In the genomic region with DNA sequence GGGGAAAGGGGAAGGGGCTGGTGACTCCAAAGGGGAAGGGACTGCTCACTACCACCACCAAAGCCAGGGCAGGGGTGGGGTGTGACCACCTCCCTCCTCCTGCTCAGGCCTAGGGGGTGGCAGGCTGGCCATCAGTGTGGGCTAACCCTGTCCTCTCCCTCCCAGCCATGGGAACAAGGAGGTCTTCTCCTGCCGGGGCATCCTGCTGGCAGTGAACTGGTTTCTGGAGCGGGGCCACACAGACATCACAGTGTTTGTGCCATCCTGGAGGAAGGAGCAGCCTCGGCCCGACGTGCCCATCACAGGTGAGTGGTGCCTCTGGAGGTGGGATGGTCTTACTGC, we compare ENCODE assay signal across 8 cellular contexts. TPM values are rescaled to one million over a fixed set of nuclear protein-coding genes. Genes with fewer than 3 reads are reported as not detected.
A peak's percentile ranks its signal among the peaks of the same experiment; 100 is the strongest.
DNase-seq lines count a peak whose midpoint lies in the region; ATAC-seq and TF ChIP-seq lines count a peak whose summit lies in the region.

No MANE protein-coding gene starts in this region.

- H3K9me2 ChIP-seq in PC-9 (ENCODE audit: insufficient read depth) = no peaks in the 10 kb centered on the region

- TF ChIP-seq CTCF in CD8-positive, alpha-beta T cell (IDR thresholded peaks at IDR 0.05) = no peak
- TF ChIP-seq CTCF in PC-9 (conservative IDR thresholded peaks at IDR 0.05) = no peak

- H3K4me1 Mint-ChIP-seq in CD8-positive, alpha-beta T cell (ENCODE audit: low read depth) = peaks cover 42% of the 10 kb centered on the region

- peaks cover 77% of the 10 kb centered on the region for H3F3A ChIP-seq in PC-9 (ENCODE audit: insufficient read depth, low read depth)

- H3K27me3 ChIP-seq in CD8-positive, alpha-beta T cell (ENCODE audit: insufficient read depth, low read length) = no peaks in the 10 kb centered on the region
- no peaks in the 10 kb centered on the region for H3K27me3 ChIP-seq in PC-9 (ENCODE audit: insufficient read depth, low read depth)
- no peaks in the 10 kb centered on the region for H3K27me3 ChIP-seq in rectal smooth muscle tissue (ENCODE audit: control insufficient read depth, insufficient read depth, low read length)

- H2AFZ ChIP-seq in PC-9 = no peak overlapping the region

- CTCF ChIA-PET in CD8-positive, alpha-beta T cell (lab: Charles Lee) = interaction anchor here (1.3 to 10.9 kb wide), 4 partner anchors 8 to 202 kb away, joined by 3 to 187 read pairs (median 8); no protein-coding TSS in a partner anchor
- CTCF ChIA-PET in PC-9 (lab: Charles Lee) = interaction anchor here (0.6 kb wide), 1 partner anchor 36 kb away, joined by 11 read pairs; no protein-coding TSS in a partner anchor

- peaks cover 86% of the 10 kb centered on the region for H3K36me3 Mint-ChIP-seq in CD8-positive, alpha-beta T cell

- peak overlapping the region; percentile 99 for H3K27ac Mint-ChIP-seq in CD8-positive, alpha-beta T cell

- ATAC-seq in CD8-positive, alpha-beta T cell = no peak
- ATAC-seq in HG02970 (IDR thresholded peaks at IDR 0.05; ENCODE audit: low FRiP score, unreplicated experiment) (no peak), HG02973 (IDR thresholded peaks at IDR 0.05; ENCODE audit: unreplicated experiment) (no peak)

- peaks cover 35% of the 10 kb centered on the region for H3K36me3 ChIP-seq in CD8-positive, alpha-beta T cell (ENCODE audit: insufficient read depth, low read length)
- H3K36me3 ChIP-seq in PC-9 (ENCODE audit: low read depth) (peaks cover 46% of the 10 kb centered on the region), rectal smooth muscle tissue (ENCODE audit: control insufficient read depth, insufficient read depth, low read length) (peaks cover 43% of the 10 kb centered on the region)

- peak overlapping the region; percentile 95 for H3K27ac ChIP-seq in CD8-positive, alpha-beta T cell (ENCODE audit: low read depth, low read length)
- peak overlapping the region; percentile 67 for H3K27ac ChIP-seq in PC-9
- peak overlapping the region; percentile 99 for H3K27ac ChIP-seq in epithelial cell of prostate
- peak overlapping the region; percentile 86 for H3K27ac ChIP-seq in rectal smooth muscle tissue (ENCODE audit: low read depth, low read length)

- H4K20me1 ChIP-seq in PC-9 (ENCODE audit: insufficient read depth) = no peaks in the 10 kb centered on the region; the same call in 1 of the 2 replicates

- H3K4me2 ChIP-seq in PC-9 = peak overlapping the region; percentile 95

- H3K79me2 ChIP-seq in PC-9 (ENCODE audit: low read depth) = peaks cover 66% of the 10 kb centered on the region

- BruUV-seq in PC-9 (replicated peaks; lab: Mats Ljungman, UMichigan) = no TSS peak

- intact Hi-C loops in CD8-positive, alpha-beta T cell (cut with DNase I, micrococcal nuclease) = no loop called here
- intact Hi-C loops in PC-9 (cut with micrococcal nuclease; ENCODE audit: unreplicated experiment) = no loop called here

- H3K9me3 ChIP-seq in CD8-positive, alpha-beta T cell (ENCODE audit: low read length) = no peaks in the 10 kb centered on the region
- H3K9me3 ChIP-seq in PC-9 (ENCODE audit: insufficient read depth, low read depth) = no peaks in the 10 kb centered on the region

- DNase-seq in CD8-positive, alpha-beta T cell = no peak
- DNase-seq in PC-9 (no peak), epithelial cell of prostate (ENCODE audit: low read depth, low spot score) (no peak), SHP77 treated with DMSO at 0.1 percent for 48 hours (lab: John Stamatoyannopoulos, UW) (no peak), GM19238 (ENCODE audit: insufficient read length, low spot score) (no peak)

- H3K4me3 ChIP-seq in CD8-positive, alpha-beta T cell (ENCODE audit: low read depth, low read length) = peak overlapping the region; percentile 95
- H3K4me3 ChIP-seq in PC-9 (peak overlapping the region; percentile 46), rectal smooth muscle tissue (ENCODE audit: low read length) (peak overlapping the region; percentile 92)

- H3K4me1 ChIP-seq in CD8-positive, alpha-beta T cell (ENCODE audit: insufficient read depth, low read length) = peaks cover 39% of the 10 kb centered on the region
- H3K4me1 ChIP-seq in PC-9 (replicated peaks; ENCODE audit: insufficient read depth) (peaks cover 62% of the 10 kb centered on the region), rectal smooth muscle tissue (ENCODE audit: control insufficient read depth, insufficient read depth, low read length) (peaks cover 50% of the 10 kb centered on the region)

- peak overlapping the region; percentile 3 for H3K9ac ChIP-seq in rectal smooth muscle tissue (ENCODE audit: low read length)

- H3K27me3 Mint-ChIP-seq in CD8-positive, alpha-beta T cell (ENCODE audit: low read depth) = no peaks in the 10 kb centered on the region

- POLR2A ChIA-PET in CD8-positive, alpha-beta T cell (lab: Charles Lee) = interaction anchor here (1.1 to 3.8 kb wide), 5 partner anchors 21 to 195 kb away, joined by 3 to 27 read pairs (median 7); partner anchors contain the start of gene MEAF6
- POLR2A ChIA-PET in PC-9 (lab: Charles Lee; ENCODE audit: unreplicated experiment) = interaction anchor here (0.5 to 0.7 kb wide), 4 partner anchors 10 to 1094 kb away, joined by 3 to 12 read pairs (median 4); partner anchors contain the start of gene MEAF6

- H3K4me3 Mint-ChIP-seq in CD8-positive, alpha-beta T cell = peak overlapping the region; percentile 95

- no peaks in the 10 kb centered on the region for H3K9me3 Mint-ChIP-seq in CD8-positive, alpha-beta T cell

RNA-seq across cellular contexts. Expression of gene ZC3H12A, which starts 5.7 kb away (rescaled TPM):
- total RNA-seq in CD8-positive, alpha-beta T cell = 100 to 1,000 TPM; 202 to 205 TPM
- 18.7 and 18.9 TPM in 2 replicates for total RNA-seq in PC-9 (2021)

RNA-seq across cellular contexts. Expression of gene MEAF6, which starts 34.5 kb away (rescaled TPM):
- 10 to 100 TPM; 43.4 to 46.0 TPM for total RNA-seq in CD8-positive, alpha-beta T cell
- 72.3 and 88.7 TPM in 2 replicates for total RNA-seq in PC-9 (2021)

Comparison
In these comparisons a context has a peak if more than half of its experiments do, and no peak if none do; other contexts are left out.
1. RNA of gene ZC3H12A, which starts 5.7 kb away (total RNA-seq): 202 to 205 TPM in CD8-positive, alpha-beta T cell; 18.7 to 18.9 TPM in PC-9; every median in the first group is over 10 times any median in the second.
2. Peak in every context shown above with its lines, with median percentiles within 50 percentile points of each other: H3K27ac ChIP-seq and H3K4me3 ChIP-seq.